30 cellular contexts compared by ENCODE assay signal in genomic region chr15:93082861-93083260, GRCh38. TPM values are rescaled to one million over a fixed set of nuclear protein-coding genes. Genes with fewer than 3 reads are reported as not detected.
"Had no signal": no experiment of that assay in that cellular context is flagged by ENCODE, and none has a peak within 500 bp of the region (broad histone marks: within the 10 kb centered on the region; RNA-seq: fewer than 3 reads in every experiment).

No MANE protein-coding gene starts in this region.

- DNase-seq: activated B cell treated with CpG ODN at 0.5 μM for 24 hours; activated CD4-positive, alpha-beta T cell treated with anti-CD3 and anti-CD28 coated beads for 4 hours; activated CD4-positive, CD25-positive, alpha-beta regulatory T cell treated with anti-CD3 and anti-CD28 coated beads, Interleukin-2, amount 50 U/mL, for 72 hours; activated CD8-positive, alpha-beta T cell treated with anti-CD3 and anti-CD28 coated beads for 36 hours; activated effector memory CD4-positive, alpha-beta T cell treated with anti-CD3 and anti-CD28 coated beads, Interleukin-2, amount 50 U/mL, for 16 hours; activated naive CD4-positive, alpha-beta T cell treated with Interleukin-2 at 50 U/mL for 16 hours; activated naive CD8-positive, alpha-beta T cell treated with anti-CD3 and anti-CD28 coated beads, Interleukin-2, amount 10 ng/mL, durations not matched to agents 7 days and 5 days; activated T-cell treated with anti-CD3 and anti-CD28 coated beads, Interleukin-2, amount 50 U/mL, for 1 hour; activated T-cell treated with anti-CD3 and anti-CD28 coated beads, Interleukin-2, amount 50 U/mL, for 72 hours; body of pancreas; Kasumi-1; KG1; MG63; NCI-H1048; NCI-H1105 treated with DMSO at 0.1 percent for 48 hours; NCI-H1436; NCI-H1694 treated with DMSO at 0.1 percent for 48 hours; NCI-H2029; NCI-H345; NCI-H524 treated with DMSO at 0.1 percent for 48 hours; SHP77; SK-N-SH had no signal

- H3K9me3 Mint-ChIP-seq: activated B cell treated with CpG ODN at 0.5 μM for 24 hours; activated CD8-positive, alpha-beta T cell treated with anti-CD3 and anti-CD28 coated beads for 36 hours; activated naive CD4-positive, alpha-beta T cell treated with anti-CD3 and anti-CD28 coated beads, Interleukin-2, amount 50 U/mL, for 24 hours; activated naive CD8-positive, alpha-beta T cell treated with anti-CD3 and anti-CD28 coated beads, Interleukin-2, amount 10 ng/mL, durations not matched to agents 7 days and 5 days; activated T-cell treated with anti-CD3 and anti-CD28 coated beads, Interleukin-2, amount 50 U/mL, for 72 hours; activated T-helper 17 cell treated with anti-CD3 and anti-CD28 coated beads, Interleukin-2, amount 50 U/mL, for 72 hours; T-helper 1 cell treated with Interleukin-12 subunit alpha and Interleukin-12 subunit beta and Interleukin-4 antibody, amounts not matched to agents 30 μg/mL and 1 μg/mL, for 36 hours had no signal

- H3K27me3 ChIP-seq: body of pancreas had no signal

- H3K4me3 ChIP-seq: body of pancreas, MG63, SJSA1 had no signal

- ATAC-seq: activated CD8-positive, alpha-beta T cell treated with anti-CD3 and anti-CD28 coated beads for 36 hours; activated T-cell treated with anti-CD3 and anti-CD28 coated beads, Interleukin-2, amount 50 U/mL, for 72 hours; activated T-helper 17 cell treated with anti-CD3 and anti-CD28 coated beads, Interleukin-2, amount 50 U/mL, for 72 hours; body of pancreas; Panc1 had no signal

- H3K27ac ChIP-seq: body of pancreas, SJSA1, VCaP had no signal

- H3K27ac Mint-ChIP-seq: activated B cell treated with CpG ODN at 0.5 μM for 24 hours; activated CD8-positive, alpha-beta T cell treated with anti-CD3 and anti-CD28 coated beads for 36 hours; activated naive CD4-positive, alpha-beta T cell treated with anti-CD3 and anti-CD28 coated beads, Interleukin-2, amount 50 U/mL, for 24 hours; activated naive CD8-positive, alpha-beta T cell treated with anti-CD3 and anti-CD28 coated beads, Interleukin-2, amount 10 ng/mL, durations not matched to agents 7 days and 5 days; activated T-cell treated with anti-CD3 and anti-CD28 coated beads, Interleukin-2, amount 50 U/mL, for 72 hours; activated T-helper 17 cell treated with anti-CD3 and anti-CD28 coated beads, Interleukin-2, amount 50 U/mL, for 72 hours; T-helper 1 cell treated with Interleukin-12 subunit alpha and Interleukin-12 subunit beta and Interleukin-4 antibody, amounts not matched to agents 30 μg/mL and 1 μg/mL, for 36 hours had no signal

- H3K9me3 ChIP-seq: body of pancreas, MG63, SJSA1, SK-N-SH had no signal

- H3K36me3 ChIP-seq: MG63, SJSA1 had no signal

- H3K4me3 Mint-ChIP-seq: activated B cell treated with CpG ODN at 0.5 μM for 24 hours; activated CD8-positive, alpha-beta T cell treated with anti-CD3 and anti-CD28 coated beads for 36 hours; activated naive CD4-positive, alpha-beta T cell treated with anti-CD3 and anti-CD28 coated beads, Interleukin-2, amount 50 U/mL, for 24 hours; activated naive CD8-positive, alpha-beta T cell treated with anti-CD3 and anti-CD28 coated beads, Interleukin-2, amount 10 ng/mL, durations not matched to agents 7 days and 5 days; activated T-cell treated with anti-CD3 and anti-CD28 coated beads, Interleukin-2, amount 50 U/mL, for 72 hours; activated T-helper 17 cell treated with anti-CD3 and anti-CD28 coated beads, Interleukin-2, amount 50 U/mL, for 72 hours; T-helper 1 cell treated with Interleukin-12 subunit alpha and Interleukin-12 subunit beta and Interleukin-4 antibody, amounts not matched to agents 30 μg/mL and 1 μg/mL, for 36 hours had no signal

- H3K36me3 Mint-ChIP-seq: activated naive CD4-positive, alpha-beta T cell treated with anti-CD3 and anti-CD28 coated beads, Interleukin-2, amount 50 U/mL, for 24 hours; activated naive CD8-positive, alpha-beta T cell treated with anti-CD3 and anti-CD28 coated beads, Interleukin-2, amount 10 ng/mL, durations not matched to agents 7 days and 5 days had no signal

RNA-seq across cellular contexts. Expression of gene RGMA, which starts 6.2 kb away (rescaled TPM):
- total RNA-seq: activated B cell treated with CpG ODN at 0.5 μM for 24 hours; activated CD8-positive, alpha-beta memory T cell treated with anti-CD3 and anti-CD28 coated beads for 36 hours; activated CD8-positive, alpha-beta T cell treated with anti-CD3 and anti-CD28 coated beads for 36 hours; RPMI7951 had no signal
